In genomic region chr4:98648602-98649001, GRCh38 we compare ENCODE assay signal across 2 cellular contexts.
TF ChIP-seq lines count a peak whose summit lies in the region.

No MANE protein-coding gene starts in this region.

TF ChIP-seq in HEK293, 187 proteins besides CTCF, POLR2A, EP300 and RAD21 (continued from another document):
- no peak for TF ChIP-seq ZBTB11 (tag by site-specific recombination; conservative IDR thresholded peaks at IDR 0.05; ENCODE audit: low read depth)
- TF ChIP-seq ZNF138 (tag by site-specific recombination; IDR thresholded peaks at IDR 0.05; ENCODE audit: borderline replicate concordance) = no peak

TF ChIP-seq in K562, 482 proteins besides CTCF, POLR2A, EP300 and RAD21 (continued from another document):
- no peak for TF ChIP-seq CUX1 (CRISPR knock-in tag; IDR thresholded peaks at IDR 0.05)
- TF ChIP-seq NCOA2 (IDR thresholded peaks at IDR 0.05; ENCODE audit: partially characterized antibody in 2 of 2) = no peak
- no peak for TF ChIP-seq CBFA2T2 (conservative IDR thresholded peaks at IDR 0.05)
- no peak for TF ChIP-seq MEIS2 (IDR thresholded peaks at IDR 0.05; ENCODE audit: partially characterized antibody)
- no peak for TF ChIP-seq CTCFL (IDR thresholded peaks at IDR 0.05; ENCODE audit: borderline replicate concordance, insufficient read depth, low read depth, low read length, poor library complexity, severe bottlenecking)
